In genomic region chr3:53921296-53921695, GRCh38 we compare ENCODE assay signal across 2 cellular contexts.
TF ChIP-seq lines count a peak whose summit lies in the region.

No MANE protein-coding gene starts in this region.

TF ChIP-seq in HCT116, 20 proteins besides CTCF, POLR2A, EP300 and RAD21:
- TF ChIP-seq, protein P1, sequence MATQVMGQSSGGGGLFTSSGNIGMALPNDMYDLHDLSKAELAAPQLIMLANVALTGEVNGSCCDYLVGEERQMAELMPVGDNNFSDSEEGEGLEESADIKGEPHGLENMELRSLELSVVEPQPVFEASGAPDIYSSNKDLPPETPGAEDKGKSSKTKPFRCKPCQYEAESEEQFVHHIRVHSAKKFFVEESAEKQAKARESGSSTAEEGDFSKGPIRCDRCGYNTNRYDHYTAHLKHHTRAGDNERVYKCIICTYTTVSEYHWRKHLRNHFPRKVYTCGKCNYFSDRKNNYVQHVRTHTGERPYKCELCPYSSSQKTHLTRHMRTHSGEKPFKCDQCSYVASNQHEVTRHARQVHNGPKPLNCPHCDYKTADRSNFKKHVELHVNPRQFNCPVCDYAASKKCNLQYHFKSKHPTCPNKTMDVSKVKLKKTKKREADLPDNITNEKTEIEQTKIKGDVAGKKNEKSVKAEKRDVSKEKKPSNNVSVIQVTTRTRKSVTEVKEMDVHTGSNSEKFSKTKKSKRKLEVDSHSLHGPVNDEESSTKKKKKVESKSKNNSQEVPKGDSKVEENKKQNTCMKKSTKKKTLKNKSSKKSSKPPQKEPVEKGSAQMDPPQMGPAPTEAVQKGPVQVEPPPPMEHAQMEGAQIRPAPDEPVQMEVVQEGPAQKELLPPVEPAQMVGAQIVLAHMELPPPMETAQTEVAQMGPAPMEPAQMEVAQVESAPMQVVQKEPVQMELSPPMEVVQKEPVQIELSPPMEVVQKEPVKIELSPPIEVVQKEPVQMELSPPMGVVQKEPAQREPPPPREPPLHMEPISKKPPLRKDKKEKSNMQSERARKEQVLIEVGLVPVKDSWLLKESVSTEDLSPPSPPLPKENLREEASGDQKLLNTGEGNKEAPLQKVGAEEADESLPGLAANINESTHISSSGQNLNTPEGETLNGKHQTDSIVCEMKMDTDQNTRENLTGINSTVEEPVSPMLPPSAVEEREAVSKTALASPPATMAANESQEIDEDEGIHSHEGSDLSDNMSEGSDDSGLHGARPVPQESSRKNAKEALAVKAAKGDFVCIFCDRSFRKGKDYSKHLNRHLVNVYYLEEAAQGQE (IDR thresholded peaks at IDR 0.05; ENCODE audit: low read depth) = no peak
- TF ChIP-seq JUND (IDR thresholded peaks at IDR 0.05) = no peak
- TF ChIP-seq ATF3 (IDR thresholded peaks at IDR 0.05) = no peak
- TF ChIP-seq FOSL1 (IDR thresholded peaks at IDR 0.05; ENCODE audit: low read depth) = no peak
- no peak for TF ChIP-seq SRF (IDR thresholded peaks at IDR 0.05; ENCODE audit: low read depth)
- no peak for TF ChIP-seq YY1 (IDR thresholded peaks at IDR 0.05; ENCODE audit: extremely low read depth, insufficient replicate concordance, low read depth, low read length)
- no peak for TF ChIP-seq EGR1 (IDR thresholded peaks at IDR 0.05; ENCODE audit: low read depth)
- no peak for TF ChIP-seq POLR2AphosphoS5 (IDR thresholded peaks at IDR 0.05; ENCODE audit: low read depth, low read length)
- no peak for TF ChIP-seq ELF1 (IDR thresholded peaks at IDR 0.05; ENCODE audit: borderline replicate concordance, low read depth)
- TF ChIP-seq EZH2phosphoT487 (IDR thresholded peaks at IDR 0.05; ENCODE audit: borderline replicate concordance) = no peak
- no peak for TF ChIP-seq CBX3 (IDR thresholded peaks at IDR 0.05; ENCODE audit: low read depth)
- TF ChIP-seq SP1 (IDR thresholded peaks at IDR 0.05; ENCODE audit: low read depth) = no peak
- TF ChIP-seq, protein P2, sequence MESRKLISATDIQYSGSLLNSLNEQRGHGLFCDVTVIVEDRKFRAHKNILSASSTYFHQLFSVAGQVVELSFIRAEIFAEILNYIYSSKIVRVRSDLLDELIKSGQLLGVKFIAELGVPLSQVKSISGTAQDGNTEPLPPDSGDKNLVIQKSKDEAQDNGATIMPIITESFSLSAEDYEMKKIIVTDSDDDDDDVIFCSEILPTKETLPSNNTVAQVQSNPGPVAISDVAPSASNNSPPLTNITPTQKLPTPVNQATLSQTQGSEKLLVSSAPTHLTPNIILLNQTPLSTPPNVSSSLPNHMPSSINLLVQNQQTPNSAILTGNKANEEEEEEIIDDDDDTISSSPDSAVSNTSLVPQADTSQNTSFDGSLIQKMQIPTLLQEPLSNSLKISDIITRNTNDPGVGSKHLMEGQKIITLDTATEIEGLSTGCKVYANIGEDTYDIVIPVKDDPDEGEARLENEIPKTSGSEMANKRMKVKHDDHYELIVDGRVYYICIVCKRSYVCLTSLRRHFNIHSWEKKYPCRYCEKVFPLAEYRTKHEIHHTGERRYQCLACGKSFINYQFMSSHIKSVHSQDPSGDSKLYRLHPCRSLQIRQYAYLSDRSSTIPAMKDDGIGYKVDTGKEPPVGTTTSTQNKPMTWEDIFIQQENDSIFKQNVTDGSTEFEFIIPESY (IDR thresholded peaks at IDR 0.05; ENCODE audit: extremely low read depth, insufficient replicate concordance, low read length) = no peak
- TF ChIP-seq EZH2 (IDR thresholded peaks at IDR 0.05) = no peak
- no peak for TF ChIP-seq ZNF274 (IDR thresholded peaks at IDR 0.05; ENCODE audit: low read depth, low read length)
- TF ChIP-seq CEBPB (IDR thresholded peaks at IDR 0.05; ENCODE audit: low read depth) = no peak
- no peak for TF ChIP-seq MAX (IDR thresholded peaks at IDR 0.05)

TF ChIP-seq in HepG2, 621 proteins besides CTCF, POLR2A, EP300 and RAD21:
- no peak for TF ChIP-seq ZNF121 (CRISPR knock-in tag; IDR thresholded peaks at IDR 0.05)
- no peak for TF ChIP-seq NR3C1 (CRISPR knock-in tag; IDR thresholded peaks at IDR 0.05)
- TF ChIP-seq, protein P3, sequence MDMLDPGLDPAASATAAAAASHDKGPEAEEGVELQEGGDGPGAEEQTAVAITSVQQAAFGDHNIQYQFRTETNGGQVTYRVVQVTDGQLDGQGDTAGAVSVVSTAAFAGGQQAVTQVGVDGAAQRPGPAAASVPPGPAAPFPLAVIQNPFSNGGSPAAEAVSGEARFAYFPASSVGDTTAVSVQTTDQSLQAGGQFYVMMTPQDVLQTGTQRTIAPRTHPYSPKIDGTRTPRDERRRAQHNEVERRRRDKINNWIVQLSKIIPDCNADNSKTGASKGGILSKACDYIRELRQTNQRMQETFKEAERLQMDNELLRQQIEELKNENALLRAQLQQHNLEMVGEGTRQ (IDR thresholded peaks at IDR 0.05; ENCODE audit: low read depth, low read length) = no peak
- TF ChIP-seq, protein P3 (CRISPR knock-in tag; IDR thresholded peaks at IDR 0.05; ENCODE audit: borderline replicate concordance) = no peak
- TF ChIP-seq STAG1 (CRISPR knock-in tag; IDR thresholded peaks at IDR 0.05) = peak; percentile 68
- TF ChIP-seq SMC3 (IDR thresholded peaks at IDR 0.05; ENCODE audit: low read length) = peak; percentile 31; the same call in 1 of the 2 replicates
- no peak for TF ChIP-seq SYNCRIP (IDR thresholded peaks at IDR 0.05; ENCODE audit: insufficient read depth, low read depth, low read length)
- no peak for TF ChIP-seq MED8 (CRISPR knock-in tag; IDR thresholded peaks at IDR 0.05; ENCODE audit: insufficient replicate concordance)
- TF ChIP-seq ZNF354B (CRISPR knock-in tag; IDR thresholded peaks at IDR 0.05) = no peak
